ENCODE assay signal across 1 cellular context in the genomic region with DNA sequence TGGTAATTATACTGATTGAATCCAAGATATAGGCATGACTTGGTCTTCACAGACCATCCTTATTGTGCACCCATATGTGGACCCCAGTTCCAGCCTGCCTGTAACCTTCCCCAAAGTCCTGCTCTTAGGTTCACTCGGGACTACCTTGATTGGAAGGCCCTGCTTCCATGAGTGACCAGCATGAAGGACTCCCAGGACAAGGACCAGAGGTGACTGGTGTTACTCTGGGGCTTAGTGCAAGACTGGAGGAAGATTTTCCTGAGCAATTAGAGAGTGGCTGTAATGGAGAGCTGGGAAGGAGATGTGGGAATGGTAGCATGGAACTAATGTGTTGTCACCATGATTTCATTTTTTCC.
TF ChIP-seq lines count a peak whose summit lies in the region.

No MANE protein-coding gene starts in this region.

TF ChIP-seq in K562, 482 proteins besides CTCF, POLR2A, EP300 and RAD21:
- TF ChIP-seq ZNF134 (CRISPR knock-in tag; conservative IDR thresholded peaks at IDR 0.05) (peak; percentile 4; the same call in 1 of the 2 replicates), SP1 (CRISPR knock-in tag; IDR thresholded peaks at IDR 0.05) (0 out of 2 replicates have a peak, but pooled peaks have one; percentile 27), HSF4 (CRISPR knock-in tag; IDR thresholded peaks at IDR 0.05; ENCODE audit: borderline replicate concordance) (no peak)
- TF ChIP-seq, protein P1, sequence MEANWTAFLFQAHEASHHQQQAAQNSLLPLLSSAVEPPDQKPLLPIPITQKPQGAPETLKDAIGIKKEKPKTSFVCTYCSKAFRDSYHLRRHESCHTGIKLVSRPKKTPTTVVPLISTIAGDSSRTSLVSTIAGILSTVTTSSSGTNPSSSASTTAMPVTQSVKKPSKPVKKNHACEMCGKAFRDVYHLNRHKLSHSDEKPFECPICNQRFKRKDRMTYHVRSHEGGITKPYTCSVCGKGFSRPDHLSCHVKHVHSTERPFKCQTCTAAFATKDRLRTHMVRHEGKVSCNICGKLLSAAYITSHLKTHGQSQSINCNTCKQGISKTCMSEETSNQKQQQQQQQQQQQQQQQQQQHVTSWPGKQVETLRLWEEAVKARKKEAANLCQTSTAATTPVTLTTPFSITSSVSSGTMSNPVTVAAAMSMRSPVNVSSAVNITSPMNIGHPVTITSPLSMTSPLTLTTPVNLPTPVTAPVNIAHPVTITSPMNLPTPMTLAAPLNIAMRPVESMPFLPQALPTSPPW (CRISPR knock-in tag; IDR thresholded peaks at IDR 0.05): no peak
